ENCODE assay signal across 20 cellular contexts in genomic region chr9:133818444-133818843, GRCh38.
DNase-seq lines count a peak whose midpoint lies in the region; ATAC-seq and TF ChIP-seq lines count a peak whose summit lies in the region.
"Had no signal": no experiment of that assay in that cellular context is flagged by ENCODE, and none has a peak within 500 bp of the region (broad histone marks: within the 10 kb centered on the region; RNA-seq: fewer than 3 reads in every experiment).

No MANE protein-coding gene starts in this region.

- H3K79me2 ChIP-seq in GM23248 (ENCODE audit: insufficient read depth) (no peaks in the 10 kb centered on the region), trophoblast cell (ENCODE audit: control insufficient read depth, insufficient read depth, low read length, poor library complexity) (no peaks in the 10 kb centered on the region)

- H3K9me3 ChIP-seq in GM23248 (ENCODE audit: low read depth): no peaks in the 10 kb centered on the region
- H3K9me3 ChIP-seq in trophoblast cell (ENCODE audit: insufficient read depth, low read depth, low read length): no peaks in the 10 kb centered on the region
- H3K9me3 ChIP-seq: right atrium auricular region, vagina had no signal

- TF ChIP-seq CTCF in WTC11 (IDR thresholded peaks at IDR 0.05) (no peak), fibroblast of villous mesenchyme (IDR thresholded peaks at IDR 0.05; ENCODE audit: insufficient read depth, low read depth, low read length) (no peak)

- H3K79me1 ChIP-seq in trophoblast cell (ENCODE audit: low read length): peaks cover 5% of the 10 kb centered on the region

- no peak overlapping the region for H2BK120ac ChIP-seq in trophoblast cell (ENCODE audit: insufficient read depth, low read length, poor library complexity)

- H3K27me3 ChIP-seq in GM23248 (replicated peaks; ENCODE audit: insufficient read depth) (no peaks in the 10 kb centered on the region), trophoblast cell (ENCODE audit: insufficient read depth, low read length) (no peaks in the 10 kb centered on the region)
- H3K27me3 ChIP-seq: right atrium auricular region, vagina had no signal

- no peak overlapping the region for H2AK5ac ChIP-seq in trophoblast cell (ENCODE audit: low read length)

- no peaks in the 10 kb centered on the region for H4K20me1 ChIP-seq in GM23248 (ENCODE audit: insufficient read depth)

- no peaks in the 10 kb centered on the region for H3K4me1 ChIP-seq in GM23248 (ENCODE audit: insufficient read depth)
- H3K4me1 ChIP-seq in trophoblast cell (ENCODE audit: control insufficient read depth in 1 of 2, insufficient read depth in 2 of 2, low read length in 2 of 2): peaks cover 22 to 23% of the 10 kb centered on the region in 2 experiments
- H3K4me1 ChIP-seq: vagina had no signal

- H3K4me2 ChIP-seq in GM23248 (ENCODE audit: unreplicated experiment) (no peak overlapping the region), trophoblast cell (ENCODE audit: low read length) (no peak overlapping the region)

- H3K4ac ChIP-seq in trophoblast cell (ENCODE audit: low read depth, low read length): no peak overlapping the region

- H4K91ac ChIP-seq in trophoblast cell (ENCODE audit: low read depth, low read length): no peak overlapping the region

- H4K12ac ChIP-seq in trophoblast cell (ENCODE audit: low read depth, low read length): no peak overlapping the region

- CTCF ChIA-PET in WTC11 (lab: Charles Lee): no interaction called here

- peaks cover 13% of the 10 kb centered on the region for H3K4me1 Mint-ChIP-seq in WTC11
- H3K4me1 Mint-ChIP-seq: central memory CD8-positive, alpha-beta T cell had no signal

- in situ Hi-C loops in GM23248 (cut with MboI): no loop called here

- H3K18ac ChIP-seq in trophoblast cell (ENCODE audit: low read length): no peak overlapping the region

- no peak overlapping the region for H2AFZ ChIP-seq in GM23248
- no peak overlapping the region for H2AFZ ChIP-seq in trophoblast cell (ENCODE audit: insufficient read depth, low read length, poor library complexity)

- H3K9ac ChIP-seq in GM23248 (no peak overlapping the region), trophoblast cell (ENCODE audit: low read length) (no peak overlapping the region)

- no peaks in the 10 kb centered on the region for H3K27me3 Mint-ChIP-seq in WTC11 (ENCODE audit: low read depth)
- H3K27me3 Mint-ChIP-seq: central memory CD8-positive, alpha-beta T cell had no signal

- no peaks in the 10 kb centered on the region for H3K36me3 ChIP-seq in GM23248 (ENCODE audit: low read depth)
- H3K36me3 ChIP-seq in trophoblast cell (ENCODE audit: control insufficient read depth in 1 of 2, insufficient read depth in 2 of 2, low read length in 2 of 2): peaks cover 45 to 46% of the 10 kb centered on the region in 2 experiments
- H3K36me3 ChIP-seq: right atrium auricular region, vagina had no signal

- no peak overlapping the region for H3K27ac ChIP-seq in GM23248
- H3K27ac ChIP-seq in trophoblast cell (ENCODE audit: low read depth, low read length): no peak overlapping the region
- H3K27ac ChIP-seq: right atrium auricular region, SK-N-MC, vagina had no signal

- no peak overlapping the region for H2BK12ac ChIP-seq in trophoblast cell (ENCODE audit: low read length)

- POLR2A ChIA-PET in WTC11 (lab: Charles Lee): no interaction called here

- no peaks in the 10 kb centered on the region for H3F3A ChIP-seq in GM23248 (ENCODE audit: insufficient read depth)

- no peak for ATAC-seq in WTC11
- ATAC-seq: left cardiac atrium had no signal

- no peaks in the 10 kb centered on the region for H3K36me3 Mint-ChIP-seq in WTC11

- DNase-seq in GM23248 (peak; percentile 49), WTC11 (ENCODE audit: low spot score) (no peak), fibroblast of villous mesenchyme (ENCODE audit: low read depth) (peak; percentile 85), trophoblast cell (peak; percentile 44 to 66), NCI-H510A treated with DMSO at 0.1 percent for 48 hours (lab: John Stamatoyannopoulos, UW) (no peak), NCI-H526 treated with DMSO at 0.1 percent for 48 hours (lab: John Stamatoyannopoulos, UW) (no peak), cerebellar cortex (ENCODE audit: low spot score) (no peak), NCI-H774 (lab: John Stamatoyannopoulos, UW) (no peak)
- DNase-seq: activated CD4-positive, alpha-beta T cell treated with anti-CD3 and anti-CD28 coated beads for 1 hour; activated effector memory CD4-positive, alpha-beta T cell treated with Interleukin-2 at 50 U/mL for 16 hours; effector CD8-positive, alpha-beta T cell; foreskin fibroblast; KG1; left cardiac atrium; NCI-H2107; stimulated activated CD4-positive, alpha-beta T cell treated with anti-CD3 and anti-CD28 coated beads, Interleukin-2, amount 100 ng/mL, for 24 hours had no signal

- H3K9me2 ChIP-seq in GM23248 (ENCODE audit: insufficient read depth): no peaks in the 10 kb centered on the region

- H3K9me3 Mint-ChIP-seq in WTC11: no peaks in the 10 kb centered on the region
- H3K9me3 Mint-ChIP-seq: central memory CD8-positive, alpha-beta T cell had no signal

- H3K27ac Mint-ChIP-seq in WTC11: peak overlapping the region; percentile 21; the same call in 1 of the 2 replicates

- H3K4me3 ChIP-seq in GM23248 (no peak overlapping the region), fibroblast of villous mesenchyme (ENCODE audit: low read depth, low read length) (no peak overlapping the region), trophoblast cell (ENCODE audit: low read depth, low read length) (no peak overlapping the region)
- H3K4me3 ChIP-seq: right atrium auricular region, SK-N-MC, vagina had no signal

- no peak overlapping the region for H3K23ac ChIP-seq in trophoblast cell (ENCODE audit: low read length)

- no peak overlapping the region for H3K4me3 Mint-ChIP-seq in WTC11
- H3K4me3 Mint-ChIP-seq: central memory CD8-positive, alpha-beta T cell had no signal

- no peak overlapping the region for H2BK5ac ChIP-seq in trophoblast cell (ENCODE audit: low read depth, low read length, poor library complexity)

- H3K14ac ChIP-seq in trophoblast cell (ENCODE audit: low read length): no peak overlapping the region

- 48 to 49% methylated on average over 3 of the region's 3 CpGs for WGBS in GM23248 (ENCODE audit: low coverage in 1 of 2, low lambda C conversion rate in 2 of 2, missing lambda C conversion rate in 2 of 2), 2 experiments
- WGBS in trophoblast cell (ENCODE audit: extremely low coverage, insufficient coverage, insufficient read length): no CpG with 5 or more reads among the region's 3 CpGs

- H4K8ac ChIP-seq in trophoblast cell (ENCODE audit: low read depth, low read length): no peak overlapping the region

TF ChIP-seq in WTC11, 78 proteins besides CTCF, POLR2A, EP300 and RAD21:
- TF ChIP-seq JAZF1 (CRISPR knock-in tag; IDR thresholded peaks at IDR 0.05) (no peak), SMAD4 (CRISPR knock-in tag; IDR thresholded peaks at IDR 0.05) (no peak), FOXP4 (CRISPR knock-in tag; IDR thresholded peaks at IDR 0.05) (no peak)

Comparison
In these comparisons a context has a peak if more than half of its experiments do, and no peak if none do; other contexts are left out.
1. DNase-seq: peak in GM23248 (single experiment), fibroblast of villous mesenchyme (single experiment) and trophoblast cell (2 of 2); none in WTC11 (single experiment), NCI-H510A treated with DMSO at 0.1 percent for 48 hours (single experiment), NCI-H526 treated with DMSO at 0.1 percent for 48 hours (single experiment), cerebellar cortex (single experiment) and NCI-H774 (single experiment).